ENCODE assay signal across 15 cellular contexts in genomic region chr2:104890670-104891069, GRCh38. TPM values are rescaled to one million over a fixed set of nuclear protein-coding genes. Genes with fewer than 3 reads are reported as not detected.
A peak's percentile ranks its signal among the peaks of the same experiment; 100 is the strongest.
DNase-seq lines count a peak whose midpoint lies in the region; ATAC-seq, FAIRE-seq and TF ChIP-seq lines count a peak whose summit lies in the region.
"Had no signal": no experiment of that assay in that cellular context is flagged by ENCODE, and none has a peak within 500 bp of the region (broad histone marks: within the 10 kb centered on the region; RNA-seq: fewer than 3 reads in every experiment).

No MANE protein-coding gene starts in this region.

- H2AFZ ChIP-seq in K562 (ENCODE audit: low read depth, low read length): 0 out of 2 replicates have a peak overlapping the region, but pooled peaks have one; percentile 23
- H2AFZ ChIP-seq: GM23248 had no signal

- no peaks in the 10 kb centered on the region for H3K9me1 ChIP-seq in K562 (ENCODE audit: control insufficient read depth, insufficient read depth, low read length)

- TF ChIP-seq POLR2A in K562 (conservative IDR thresholded peaks at IDR 0.05) (no peak), transverse colon (IDR thresholded peaks at IDR 0.05) (no peak)

- H3K36me3 Mint-ChIP-seq in memory B cell (peaks cover 2% of the 10 kb centered on the region), CD14-positive monocyte (no peaks in the 10 kb centered on the region)

- TF ChIP-seq CTCF in K562 (IDR thresholded peaks at IDR 0.05 in 2 of 3, conservative IDR thresholded peaks at IDR 0.05 in 1 of 3; ENCODE audit: insufficient read depth in 2 of 3, low read depth in 1 of 3, low read length in 3 of 3) (no peak), transverse colon (IDR thresholded peaks at IDR 0.05) (no peak), CD14-positive monocyte (IDR thresholded peaks at IDR 0.05) (no peak)

- H3K27me3 Mint-ChIP-seq in memory B cell: peaks cover 2% of the 10 kb centered on the region
- H3K27me3 Mint-ChIP-seq in CD14-positive monocyte (ENCODE audit: low read depth in 3 of 3): peaks cover 0 to 8% (median 5%) of the 10 kb centered on the region in 3 donors

- H3K27me3 ChIP-seq in K562 (ENCODE audit: control insufficient read depth in 2 of 2, insufficient read depth in 2 of 2, low read length in 2 of 2) (peaks cover 3 to 15% of the 10 kb centered on the region in 2 experiments; a peak in 3 of 5 replicates), transverse colon (no peaks in the 10 kb centered on the region)

- POLR2A ChIA-PET in K562 (lab: Yijun Ruan, JAX): no interaction called here

- H3K4me1 Mint-ChIP-seq in memory B cell: peaks cover 22% of the 10 kb centered on the region
- peaks cover 26% of the 10 kb centered on the region for H3K4me1 Mint-ChIP-seq in CD14-positive monocyte

- no TSS peak for BruUV-seq in K562 (replicated peaks; lab: Mats Ljungman, UMichigan)

- H3K27ac Mint-ChIP-seq in memory B cell (no peak overlapping the region), CD14-positive monocyte (peak overlapping the region in 1 of 7 donors; percentile 16)
- H3K27ac Mint-ChIP-seq: CD4-positive, alpha-beta T cell had no signal

- no peak overlapping the region for H3K9ac ChIP-seq in K562 (ENCODE audit: insufficient read depth in 1 of 2, low read depth in 2 of 2, low read length in 2 of 2)
- H3K9ac ChIP-seq: GM23248 had no signal

- CTCF ChIA-PET in K562 (lab: Yijun Ruan, JAX; ENCODE audit: low intra/inter-chr PET ratio): no interaction called here

- DNase-seq in KBM-7: peak; percentile 24
- DNase-seq in K562 (ENCODE audit: extremely low read depth in 1 of 4, low spot score in 3 of 4): no peak
- DNase-seq in memory B cell (ENCODE audit: low spot score in 2 of 2): no peak
- no peak for DNase-seq in transverse colon
- no peak for DNase-seq in CD14-positive monocyte (ENCODE audit: low spot score)
- no peak for DNase-seq in NCI-H446 (lab: John Stamatoyannopoulos, UW)
- no peak for DNase-seq in AG08396 (ENCODE audit: low spot score)
- DNase-seq: Calu3; CD4-positive, alpha-beta T cell; DMS 273 treated with DMSO at 0.1 percent for 48 hours; GM23248; H9; IMR-90 had no signal

- 4% methylated on average over 10 of the region's 10 CpGs for WGBS in K562 (ENCODE audit: insufficient coverage, low coverage, missing lambda C conversion rate)
- 89% methylated on average over 10 of the region's 10 CpGs; no CpG with 5 or more reads in 1 of the 2 donors for WGBS in transverse colon (ENCODE audit: low coverage in 1 of 2), 2 donors

- ATAC-seq in K562 (no peak), memory B cell (ENCODE audit: low read depth) (no peak)

- no peaks in the 10 kb centered on the region for H4K20me1 ChIP-seq in K562 (replicated peaks; ENCODE audit: control insufficient read depth, insufficient read depth, low read length)

- no peak for FAIRE-seq in K562 (lab: Jason Lieb, UNC)

- TF ChIP-seq EP300 in K562 (IDR thresholded peaks at IDR 0.05; ENCODE audit: low read length): no peak
- no peak for TF ChIP-seq EP300 in transverse colon (IDR thresholded peaks at IDR 0.05; ENCODE audit: low read depth)

- H3K9me3 ChIP-seq in K562 (replicated peaks; ENCODE audit: control insufficient read depth, insufficient read depth, low read depth, low read length) (no peaks in the 10 kb centered on the region), transverse colon (no peaks in the 10 kb centered on the region)

- intact Hi-C loops in K562 (cut with micrococcal nuclease) (no loop called here), transverse colon (cut with DNase I; ENCODE audit: low total_unique reads) (loop anchor here (5.0 kb wide), 1 partner anchor 1753 kb away; no protein-coding TSS in a partner anchor), CD14-positive monocyte (cut with micrococcal nuclease) (no loop called here)

- H3K4me3 ChIP-seq in K562 (no peak overlapping the region), transverse colon (no peak overlapping the region)
- H3K4me3 ChIP-seq: GM23248 had no signal

- H3K4me3 Mint-ChIP-seq in memory B cell (peak overlapping the region; percentile 52), CD14-positive monocyte (no peak overlapping the region)
- H3K4me3 Mint-ChIP-seq: CD4-positive, alpha-beta T cell; H9 had no signal

- H3K27ac ChIP-seq in K562 (ENCODE audit: extremely low read depth, low read depth, low read length): no peak overlapping the region
- H3K27ac ChIP-seq in transverse colon: peak overlapping the region; percentile 74 to 78 (median 78)
- H3K27ac ChIP-seq: GM23248 had no signal

- no peaks in the 10 kb centered on the region for H3K79me2 ChIP-seq in K562 (ENCODE audit: control insufficient read depth, insufficient read depth, low read length)

- TF ChIP-seq RAD21 in K562 (CRISPR knock-in tag; conservative IDR thresholded peaks at IDR 0.05 in 1 of 2, IDR thresholded peaks at IDR 0.05 in 1 of 2): no peak

- in situ Hi-C loops in KBM-7 (cut with MboI; ENCODE audit: low pct_unique_long_range_greater_than_20kb, low sequenced_read_pairs): no loop called here
- in situ Hi-C loops in K562 (cut with MboI): no loop called here
- in situ Hi-C loops in transverse colon (cut with MboI; ENCODE audit: low pct_ligation_motif_present in 1 of 4, low pct_unique_long_range_greater_than_20kb in 1 of 4, low sequenced_read_pairs in 3 of 4): no loop called here

- H3K4me1 ChIP-seq in K562 (replicated peaks in 1 of 2; ENCODE audit: control insufficient read depth in 2 of 2, insufficient read depth in 2 of 2, low read length in 2 of 2): no peaks in the 10 kb centered on the region; a peak in 1 of 5 replicates
- H3K4me1 ChIP-seq in transverse colon: peaks cover 0 to 23% (median 14%) of the 10 kb centered on the region in 4 donors

- no peak overlapping the region for H3K4me2 ChIP-seq in K562 (ENCODE audit: insufficient read depth, low read length)

- no peaks in the 10 kb centered on the region for H3K9me3 Mint-ChIP-seq in memory B cell
- H3K9me3 Mint-ChIP-seq in CD14-positive monocyte: peaks cover 0 to 12% (median 4%) of the 10 kb centered on the region in 7 donors
- H3K9me3 Mint-ChIP-seq: CD4-positive, alpha-beta T cell had no signal

- no peaks in the 10 kb centered on the region for H3K36me3 ChIP-seq in K562 (ENCODE audit: control insufficient read depth, insufficient read depth, low read length)
- no peaks in the 10 kb centered on the region for H3K36me3 ChIP-seq in transverse colon

TF ChIP-seq in K562, 482 proteins besides CTCF, POLR2A, EP300 and RAD21 (continues in another document):
- TF ChIP-seq MYBL2 (IDR thresholded peaks at IDR 0.05; ENCODE audit: low read depth) (no peak), MYBL2 (CRISPR knock-in tag; IDR thresholded peaks at IDR 0.05; ENCODE audit: borderline replicate concordance) (no peak), ZKSCAN1 (IDR thresholded peaks at IDR 0.05; ENCODE audit: low read depth, low read length) (no peak), NFYB (IDR thresholded peaks at IDR 0.05; ENCODE audit: extremely low read depth, insufficient read length) (no peak), MYNN (IDR thresholded peaks at IDR 0.05) (no peak), MYNN (CRISPR knock-in tag; IDR thresholded peaks at IDR 0.05) (no peak), XRCC5 (IDR thresholded peaks at IDR 0.05; ENCODE audit: low read depth, low read length) (no peak)
- TF ChIP-seq, protein P1, sequence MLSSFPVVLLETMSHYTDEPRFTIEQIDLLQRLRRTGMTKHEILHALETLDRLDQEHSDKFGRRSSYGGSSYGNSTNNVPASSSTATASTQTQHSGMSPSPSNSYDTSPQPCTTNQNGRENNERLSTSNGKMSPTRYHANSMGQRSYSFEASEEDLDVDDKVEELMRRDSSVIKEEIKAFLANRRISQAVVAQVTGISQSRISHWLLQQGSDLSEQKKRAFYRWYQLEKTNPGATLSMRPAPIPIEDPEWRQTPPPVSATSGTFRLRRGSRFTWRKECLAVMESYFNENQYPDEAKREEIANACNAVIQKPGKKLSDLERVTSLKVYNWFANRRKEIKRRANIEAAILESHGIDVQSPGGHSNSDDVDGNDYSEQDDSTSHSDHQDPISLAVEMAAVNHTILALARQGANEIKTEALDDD (IDR thresholded peaks at IDR 0.05): no peak
- TF ChIP-seq, protein P2, sequence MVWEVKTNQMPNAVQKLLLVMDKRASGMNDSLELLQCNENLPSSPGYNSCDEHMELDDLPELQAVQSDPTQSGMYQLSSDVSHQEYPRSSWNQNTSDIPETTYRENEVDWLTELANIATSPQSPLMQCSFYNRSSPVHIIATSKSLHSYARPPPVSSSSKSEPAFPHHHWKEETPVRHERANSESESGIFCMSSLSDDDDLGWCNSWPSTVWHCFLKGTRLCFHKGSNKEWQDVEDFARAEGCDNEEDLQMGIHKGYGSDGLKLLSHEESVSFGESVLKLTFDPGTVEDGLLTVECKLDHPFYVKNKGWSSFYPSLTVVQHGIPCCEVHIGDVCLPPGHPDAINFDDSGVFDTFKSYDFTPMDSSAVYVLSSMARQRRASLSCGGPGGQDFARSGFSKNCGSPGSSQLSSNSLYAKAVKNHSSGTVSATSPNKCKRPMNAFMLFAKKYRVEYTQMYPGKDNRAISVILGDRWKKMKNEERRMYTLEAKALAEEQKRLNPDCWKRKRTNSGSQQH (CRISPR knock-in tag; IDR thresholded peaks at IDR 0.05): no peak

RNA-seq across cellular contexts. Expression of gene POU3F3, which starts 36.8 kb away (rescaled TPM):
- not detected in 2 replicates for total RNA-seq in K562 (2011; cell fraction: chromatin; rRNA removed; ENCODE audit: low replicate concordance)
- not detected in 2 replicates for total RNA-seq in K562 (2011; cell fraction: nucleolus; rRNA removed)
- total RNA-seq in K562 (2011; cell fraction: nucleoplasm; rRNA removed): not detected in 2 replicates
- total RNA-seq in K562 (2014; rRNA removed): not detected in 2 replicates
- not detected in 2 replicates for total RNA-seq in K562 (2014; rRNA removed; fragmentation: Illumina TruSeq; extraction: Trizol)
- total RNA-seq in K562 (2015; rRNA removed; fragmentation: Illumina TruSeq; extraction: Trizol): not detected in 2 replicates
- not detected in 2 replicates for total RNA-seq in K562 (2021)
- not detected in 2 replicates for polyA plus RNA-seq in K562 (2011; rRNA removed)
- not detected in 2 replicates for polyA plus RNA-seq in K562 (2011; cell fraction: cytosol; rRNA removed)
- not detected in 2 replicates for polyA plus RNA-seq in K562 (2011; cell fraction: nucleus; rRNA removed)
- not detected in 2 replicates for polyA plus RNA-seq in K562 (2012)
- not detected in 2 replicates for polyA plus RNA-seq in K562 (2014; fragmentation: Illumina TruSeq; extraction: Trizol)
- not detected for polyA plus RNA-seq in K562 (2014; fragmentation: Nextera tagmentation; extraction: Ambion mirVana)
- not detected in 2 replicates for polyA plus RNA-seq in K562 (2014; rRNA removed)
- polyA minus RNA-seq in K562 (2011; rRNA and poly(A)+ RNA removed): not detected in 2 replicates
- not detected in 2 replicates for polyA minus RNA-seq in K562 (2011; cell fraction: cytosol; rRNA and poly(A)+ RNA removed)
- polyA minus RNA-seq in K562 (2011; cell fraction: nucleus; rRNA and poly(A)+ RNA removed): not detected in 2 replicates
- under 1 TPM in 2 of 4 donors, not detected in 2; 0.14 to 0.32 TPM for total RNA-seq in transverse colon
- polyA plus RNA-seq in CD14-positive monocyte: not detected
- total RNA-seq: Calu3; CD4-positive, alpha-beta T cell; GM23248; H9; HT-29; IMR-90 had no signal
- polyA plus RNA-seq: BJ, GM23248, IMR-90 had no signal
